ENCODE assay signal across 1 cellular context in genomic region chr17:41538565-41538991, GRCh38.
TF ChIP-seq lines count a peak whose summit lies in the region.

No MANE protein-coding gene starts in this region.

TF ChIP-seq in HCT116, 20 proteins besides CTCF, POLR2A, EP300 and RAD21:
- TF ChIP-seq ZBTB33 (IDR thresholded peaks at IDR 0.05; ENCODE audit: extremely low read depth, insufficient replicate concordance, low read length) (no peak), FOSL1 (IDR thresholded peaks at IDR 0.05; ENCODE audit: low read depth) (no peak), POLR2AphosphoS5 (IDR thresholded peaks at IDR 0.05; ENCODE audit: low read depth, low read length) (no peak)
